In the genomic region with DNA sequence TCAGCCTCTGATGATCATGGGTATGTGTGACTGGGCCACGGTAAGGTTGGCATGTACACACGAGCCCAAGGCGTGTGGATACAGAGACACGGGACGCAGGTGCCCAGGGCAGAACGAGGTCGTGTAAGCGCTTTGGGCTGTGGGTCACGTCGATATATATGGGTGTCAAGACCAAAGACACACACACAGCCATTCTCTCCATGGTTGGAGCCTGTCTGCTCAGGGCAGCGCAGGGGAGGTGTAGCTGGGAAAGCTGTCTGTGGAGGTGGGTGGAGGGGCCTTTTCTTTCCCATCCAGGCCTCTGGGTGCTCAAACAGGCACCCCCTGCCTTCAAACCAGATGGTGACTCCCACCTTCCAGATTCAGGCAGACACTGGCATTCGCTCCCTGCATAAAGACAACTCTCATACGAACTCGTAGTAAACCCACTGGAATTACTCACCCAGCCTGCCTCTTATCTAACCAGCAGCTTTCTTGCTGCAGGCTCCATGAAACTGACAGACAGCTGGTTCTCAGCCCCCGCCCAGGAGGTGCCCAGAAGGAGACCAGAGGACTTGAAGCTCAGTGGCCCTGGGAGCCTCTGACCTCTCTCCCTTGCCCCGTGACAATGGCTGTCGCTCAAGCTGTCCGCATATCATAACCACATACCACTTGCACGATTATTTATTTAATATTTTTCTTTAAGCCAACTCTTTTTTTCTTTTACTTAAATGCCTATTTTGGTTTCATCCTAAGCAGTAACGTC, we compare ENCODE assay signal across 22 cellular contexts.
A peak's percentile ranks its signal among the peaks of the same experiment; 100 is the strongest.
DNase-seq lines count a peak whose midpoint lies in the region; ATAC-seq, FAIRE-seq and TF ChIP-seq lines count a peak whose summit lies in the region.
"Had no signal": no experiment of that assay in that cellular context is flagged by ENCODE, and none has a peak within 500 bp of the region (broad histone marks: within the 10 kb centered on the region; RNA-seq: fewer than 3 reads in every experiment).

No MANE protein-coding gene starts in this region.

- H3K4me2 ChIP-seq in neuronal stem cell (ENCODE audit: insufficient read depth, low read length, poor library complexity, severe bottlenecking): no peak overlapping the region
- H3K4me2 ChIP-seq: A549 had no signal

- H3K4me1 ChIP-seq in neuronal stem cell (ENCODE audit: control insufficient read depth in 2 of 2, insufficient read depth in 1 of 2, low read depth in 1 of 2, low read length in 2 of 2): peaks cover 0 to 3% of the 10 kb centered on the region in 2 donors
- no peaks in the 10 kb centered on the region for H3K4me1 ChIP-seq in body of pancreas
- H3K4me1 ChIP-seq: A549, HAP-1 had no signal

- WGBS in neuronal stem cell (ENCODE audit: extremely low coverage in 2 of 2, insufficient read length in 2 of 2, insufficient replicate concordance in 1 of 2), 2 donors: no CpG with 5 or more reads among the region's 20 CpGs
- 75 to 80% methylated on average over 20 of the region's 20 CpGs for WGBS in body of pancreas, 2 donors

- peaks cover 1% of the 10 kb centered on the region for H3K79me1 ChIP-seq in neuronal stem cell (ENCODE audit: low read depth, low read length)

- intact Hi-C loops in body of pancreas (cut with DNase I): no loop called here

- no peak overlapping the region for H4K91ac ChIP-seq in neuronal stem cell (ENCODE audit: low read depth, low read length, poor library complexity)

- no peak overlapping the region for H3K23ac ChIP-seq in neuronal stem cell (ENCODE audit: low read depth, low read length, poor library complexity)

- TF ChIP-seq POLR2A in body of pancreas (IDR thresholded peaks at IDR 0.05): no peak
- TF ChIP-seq POLR2A in GM12892 (IDR thresholded peaks at IDR 0.05; ENCODE audit: low read depth, low read length): no peak

- H3K4me1 Mint-ChIP-seq in activated naive CD8-positive, alpha-beta T cell treated with anti-CD3 and anti-CD28 coated beads, Interleukin-2, amount 50 U/mL, for 24 hours: no peaks in the 10 kb centered on the region
- H3K4me1 Mint-ChIP-seq: CD4-positive, alpha-beta memory T cell had no signal

- peak overlapping the region; percentile 85 for H3K14ac ChIP-seq in neuronal stem cell (ENCODE audit: low read length)

- no peak overlapping the region for H3K27ac Mint-ChIP-seq in activated naive CD8-positive, alpha-beta T cell treated with anti-CD3 and anti-CD28 coated beads, Interleukin-2, amount 50 U/mL, for 24 hours
- H3K27ac Mint-ChIP-seq: CD4-positive, alpha-beta memory T cell; HFFc6 had no signal

- no peak for FAIRE-seq in GM12892 (lab: Jason Lieb, UNC)
- FAIRE-seq: A549, D721Med, GM12878, GM18507 had no signal

- H3K4me3 ChIP-seq in H7 (ENCODE audit: insufficient read depth, low read depth, low read length) (no peak overlapping the region), neuronal stem cell (ENCODE audit: low read length in 2 of 2) (no peak overlapping the region), body of pancreas (no peak overlapping the region)
- H3K4me3 ChIP-seq: A549, GM12878, HAP-1 had no signal

- H3K36me3 ChIP-seq in H7 (replicated peaks; ENCODE audit: control insufficient read depth, insufficient read depth, low read length) (no peaks in the 10 kb centered on the region), neuronal stem cell (replicated peaks in 1 of 2; ENCODE audit: control insufficient read depth in 2 of 2, insufficient read depth in 2 of 2, low read length in 2 of 2) (no peaks in the 10 kb centered on the region), body of pancreas (replicated peaks in 1 of 2; ENCODE audit: insufficient read depth in 1 of 2, low read depth in 2 of 2) (no peaks in the 10 kb centered on the region)
- H3K36me3 ChIP-seq: HAP-1 had no signal

- H3K9me3 ChIP-seq in neuronal stem cell (replicated peaks in 1 of 2; ENCODE audit: control insufficient read depth in 2 of 2, insufficient read depth in 1 of 2, low read depth in 1 of 2, low read length in 2 of 2) (no peaks in the 10 kb centered on the region), body of pancreas (no peaks in the 10 kb centered on the region)
- H3K9me3 ChIP-seq: A549, HAP-1 had no signal

- H3K4ac ChIP-seq in neuronal stem cell (ENCODE audit: low read length): no peak overlapping the region

- H3K36me3 Mint-ChIP-seq in activated naive CD8-positive, alpha-beta T cell treated with anti-CD3 and anti-CD28 coated beads, Interleukin-2, amount 50 U/mL, for 24 hours (ENCODE audit: low read depth): no peaks in the 10 kb centered on the region
- H3K36me3 Mint-ChIP-seq: CD4-positive, alpha-beta memory T cell had no signal

- no peak for TF ChIP-seq CTCF in body of pancreas (IDR thresholded peaks at IDR 0.05)

- H3K27ac ChIP-seq in neuronal stem cell (replicated peaks; ENCODE audit: low read length) (no peak overlapping the region), body of pancreas (no peak overlapping the region)
- H3K27ac ChIP-seq: A549 had no signal

- H4K8ac ChIP-seq in neuronal stem cell (ENCODE audit: low read depth, low read length): peak overlapping the region; percentile 74

- H3K27me3 ChIP-seq in H7 (ENCODE audit: control insufficient read depth, insufficient read depth, low read length) (no peaks in the 10 kb centered on the region), neuronal stem cell (ENCODE audit: control insufficient read depth in 3 of 3, insufficient read depth in 3 of 3, low read depth in 1 of 3, low read length in 3 of 3) (no peaks in the 10 kb centered on the region), body of pancreas (no peaks in the 10 kb centered on the region)

- no peak overlapping the region for H2BK12ac ChIP-seq in neuronal stem cell (ENCODE audit: low read length)

- no peak overlapping the region for H2BK5ac ChIP-seq in neuronal stem cell (ENCODE audit: low read length)

- H2BK120ac ChIP-seq in neuronal stem cell (ENCODE audit: low read depth, low read length): no peak overlapping the region

- no peaks in the 10 kb centered on the region for H3K9me3 Mint-ChIP-seq in activated naive CD8-positive, alpha-beta T cell treated with anti-CD3 and anti-CD28 coated beads, Interleukin-2, amount 50 U/mL, for 24 hours
- H3K9me3 Mint-ChIP-seq: HFFc6 had no signal

- H2BK15ac ChIP-seq in neuronal stem cell (ENCODE audit: low read length): no peak overlapping the region

- peak; percentile 57 for DNase-seq in Ammon's horn (ENCODE audit: low spot score)
- DNase-seq in H7: peak; percentile 18
- peak; percentile 8 for DNase-seq in middle frontal gyrus (ENCODE audit: extremely low spot score, low spot score)
- DNase-seq in neuronal stem cell (ENCODE audit: low spot score): no peak
- no peak for DNase-seq in COLO829 (ENCODE audit: low spot score)
- no peak for DNase-seq in body of pancreas
- no peak for DNase-seq in GM12892 (ENCODE audit: insufficient read length)
- no peak for DNase-seq in activated naive CD8-positive, alpha-beta T cell treated with anti-CD3 and anti-CD28 coated beads, Interleukin-2, amount 50 U/mL, for 24 hours
- DNase-seq: 8988T; ACHN; AML-193; CD4-positive, alpha-beta memory T cell; DMS 273 treated with DMSO at 0.1 percent for 48 hours; DMS79; EL; GDM1; HFFc6 had no signal

- H2AK5ac ChIP-seq in neuronal stem cell (ENCODE audit: low read depth, low read length): peak overlapping the region; percentile 2

- H2AFZ ChIP-seq in neuronal stem cell (ENCODE audit: low read length): no peak overlapping the region

- peak overlapping the region; percentile 33 for H3K18ac ChIP-seq in neuronal stem cell (ENCODE audit: low read length)

- ATAC-seq in body of pancreas: no peak
- ATAC-seq in activated naive CD8-positive, alpha-beta T cell treated with anti-CD3 and anti-CD28 coated beads, Interleukin-2, amount 50 U/mL, for 24 hours: no peak
- ATAC-seq: A549, GM12878 had no signal

- H3K27me3 Mint-ChIP-seq in activated naive CD8-positive, alpha-beta T cell treated with anti-CD3 and anti-CD28 coated beads, Interleukin-2, amount 50 U/mL, for 24 hours: no peaks in the 10 kb centered on the region
- H3K27me3 Mint-ChIP-seq: CD4-positive, alpha-beta memory T cell had no signal

- no peak overlapping the region for H3K9ac ChIP-seq in neuronal stem cell (ENCODE audit: low read depth, low read length, poor library complexity)

- H3K4me3 Mint-ChIP-seq in activated naive CD8-positive, alpha-beta T cell treated with anti-CD3 and anti-CD28 coated beads, Interleukin-2, amount 50 U/mL, for 24 hours: no peak overlapping the region
- H3K4me3 Mint-ChIP-seq: CD4-positive, alpha-beta memory T cell; HFFc6 had no signal

Comparison
In these comparisons a context has a peak if more than half of its experiments do, and no peak if none do; other contexts are left out.
1. DNase-seq: peak in Ammon's horn (single experiment), H7 (single experiment) and middle frontal gyrus (single experiment); none in neuronal stem cell (single experiment), COLO829 (single experiment), body of pancreas (0 of 4), GM12892 (single experiment) and activated naive CD8-positive, alpha-beta T cell treated with anti-CD3 and anti-CD28 coated beads, Interleukin-2, amount 50 U/mL, for 24 hours (single experiment).